Comparison of ENCODE assay signal across 15 cellular contexts in the genomic region with DNA sequence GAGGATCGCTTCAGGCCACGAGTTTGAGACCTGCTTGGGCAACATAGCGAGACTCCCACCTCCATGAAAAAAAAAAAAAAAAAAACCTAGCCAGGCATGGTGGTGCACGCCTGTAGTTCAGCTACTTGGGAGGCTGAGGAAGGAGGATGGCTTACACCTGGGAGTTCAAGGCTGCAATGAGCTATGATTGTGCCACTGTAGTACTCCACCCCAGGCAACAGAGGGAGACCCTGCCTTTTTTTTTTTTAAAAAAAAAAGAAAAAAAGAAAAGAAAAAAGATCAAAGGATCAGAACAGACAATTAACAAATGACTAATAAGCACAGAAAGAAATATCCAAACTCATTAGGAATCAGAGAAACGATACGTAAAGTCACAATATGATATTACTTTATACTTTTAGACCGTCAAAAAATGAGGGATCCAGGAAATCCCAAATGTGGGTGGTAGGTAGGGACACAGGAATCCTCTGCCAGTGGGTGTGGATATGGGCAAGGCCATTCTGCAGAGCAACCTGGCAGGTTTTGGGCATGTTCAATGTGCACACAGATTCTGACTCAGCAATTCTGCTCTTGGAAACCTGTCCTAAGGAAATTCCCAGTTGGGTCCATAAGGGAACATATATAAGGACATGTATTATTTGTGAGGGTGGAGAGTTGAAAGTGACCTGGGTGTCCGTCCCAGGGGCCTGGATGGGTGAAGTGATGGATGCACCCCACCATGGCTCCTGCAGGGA.
"Had no signal": no experiment of that assay in that cellular context is flagged by ENCODE, and none has a peak within 500 bp of the region (broad histone marks: within the 10 kb centered on the region; RNA-seq: fewer than 3 reads in every experiment).

No MANE protein-coding gene starts in this region.

- H3K9ac ChIP-seq: neural progenitor cell had no signal

- FAIRE-seq: astrocyte had no signal

- H3K27ac ChIP-seq: hepatocyte, neural progenitor cell, ovary, thoracic aorta had no signal

- DNase-seq: activated CD4-positive, alpha-beta memory T cell treated with anti-CD3 and anti-CD28 coated beads for 36 hours; activated naive CD4-positive, alpha-beta T cell treated with anti-CD3 and anti-CD28 coated beads, Interleukin-2, amount 50 U/mL, for 16 hours; activated T-cell treated with anti-CD3 and anti-CD28 coated beads, Interleukin-2, amount 50 U/mL, for 24 hours; central memory CD4-positive, alpha-beta T cell; cortex of kidney; effector CD4-positive, alpha-beta T cell; islet precursor cell; naive B cell; ovary had no signal

- H3K4me2 ChIP-seq: hepatocyte, neural progenitor cell had no signal

- H3K9me3 Mint-ChIP-seq: activated CD4-positive, alpha-beta memory T cell treated with anti-CD3 and anti-CD28 coated beads for 36 hours; activated T-cell treated with anti-CD3 and anti-CD28 coated beads, Interleukin-2, amount 50 U/mL, for 24 hours; neural progenitor cell; stimulated activated effector memory CD8-positive, alpha-beta T cell treated with anti-CD3 and anti-CD28 coated beads, Interleukin-12 subunit alpha, Interleukin-12 subunit beta, amount 100 ng/mL, for 72 hours had no signal

- H3K4me3 Mint-ChIP-seq: activated CD4-positive, alpha-beta memory T cell treated with anti-CD3 and anti-CD28 coated beads for 36 hours; activated T-cell treated with anti-CD3 and anti-CD28 coated beads, Interleukin-2, amount 50 U/mL, for 24 hours; naive B cell; neural progenitor cell; stimulated activated effector memory CD8-positive, alpha-beta T cell treated with anti-CD3 and anti-CD28 coated beads, Interleukin-12 subunit alpha, Interleukin-12 subunit beta, amount 100 ng/mL, for 72 hours had no signal

- H3K27me3 ChIP-seq: hepatocyte, neural progenitor cell, ovary had no signal

- H3K9me3 ChIP-seq: ovary, thoracic aorta had no signal

- H3K36me3 ChIP-seq: neural progenitor cell, ovary, thoracic aorta had no signal

- H3K4me1 ChIP-seq: neural progenitor cell had no signal

- H3K4me1 Mint-ChIP-seq: stimulated activated effector memory CD8-positive, alpha-beta T cell treated with anti-CD3 and anti-CD28 coated beads, Interleukin-12 subunit alpha, Interleukin-12 subunit beta, amount 100 ng/mL, for 72 hours had no signal

- H3K36me3 Mint-ChIP-seq: activated CD4-positive, alpha-beta memory T cell treated with anti-CD3 and anti-CD28 coated beads for 36 hours; neural progenitor cell; stimulated activated effector memory CD8-positive, alpha-beta T cell treated with anti-CD3 and anti-CD28 coated beads, Interleukin-12 subunit alpha, Interleukin-12 subunit beta, amount 100 ng/mL, for 72 hours had no signal

- ATAC-seq: stimulated activated effector memory CD8-positive, alpha-beta T cell treated with anti-CD3 and anti-CD28 coated beads, Interleukin-12 subunit alpha, Interleukin-12 subunit beta, amount 100 ng/mL, for 72 hours had no signal

- H3K4me3 ChIP-seq: hepatocyte, lung, neural progenitor cell, ovary, thoracic aorta had no signal

- H2AFZ ChIP-seq: hepatocyte, neural progenitor cell had no signal

- H3K27ac Mint-ChIP-seq: activated CD4-positive, alpha-beta memory T cell treated with anti-CD3 and anti-CD28 coated beads for 36 hours; activated T-cell treated with anti-CD3 and anti-CD28 coated beads, Interleukin-2, amount 50 U/mL, for 24 hours; neural progenitor cell; stimulated activated effector memory CD8-positive, alpha-beta T cell treated with anti-CD3 and anti-CD28 coated beads, Interleukin-12 subunit alpha, Interleukin-12 subunit beta, amount 100 ng/mL, for 72 hours had no signal

- H3K79me2 ChIP-seq: hepatocyte had no signal
